ENCODE assay signal across 8 cellular contexts in the genomic region with DNA sequence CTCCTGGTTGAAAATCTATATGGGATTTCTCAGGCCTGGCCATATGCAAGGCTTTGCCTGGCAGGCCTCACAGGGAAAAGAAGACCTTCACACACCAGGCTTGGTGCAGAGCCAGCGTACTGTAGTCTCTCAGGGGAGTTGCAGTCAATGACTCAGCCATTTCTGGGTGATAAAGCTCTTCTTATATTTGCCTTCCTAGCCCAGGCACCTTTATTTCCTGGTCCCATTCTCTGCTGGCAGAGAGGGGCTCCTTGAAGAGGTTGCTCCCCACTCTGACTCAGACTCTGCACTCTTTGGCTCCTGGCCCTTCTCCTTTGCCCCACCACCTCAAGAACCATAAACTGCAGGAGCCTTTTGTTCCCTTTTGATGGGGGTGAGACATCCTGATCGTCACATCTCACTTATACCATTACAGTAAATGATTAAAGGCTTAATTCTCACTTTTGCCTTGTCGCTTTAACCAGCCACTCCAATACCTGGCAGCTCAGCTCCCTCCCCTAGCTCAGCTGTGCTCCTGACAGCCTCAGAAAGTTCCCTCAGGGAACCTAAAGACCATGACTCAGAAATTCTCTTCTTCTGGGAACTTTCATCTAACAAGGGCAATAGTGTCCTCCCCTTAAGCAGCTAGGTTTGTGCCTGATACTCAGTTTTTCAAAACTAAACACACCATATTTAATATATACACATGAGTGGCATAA.
DNase-seq lines count a peak whose midpoint lies in the region; ATAC-seq, FAIRE-seq and TF ChIP-seq lines count a peak whose summit lies in the region.
"Not testable (repeated sequence)": the region's sequence is repeated elsewhere in the genome, so short reads cannot be mapped to it uniquely, and the experiment has no call there.

No MANE protein-coding gene starts in this region.

- H3K27me3 ChIP-seq in HL-60 (ENCODE audit: insufficient read depth, poor library complexity, severe bottlenecking); mammary epithelial cell (ENCODE audit: insufficient read depth, low read length); muscle layer of duodenum (ENCODE audit: low read depth, low read length): not testable (repeated sequence)

- not testable (repeated sequence) for H4K20me1 ChIP-seq in mammary epithelial cell (ENCODE audit: insufficient read depth, low read length)

- H3K4me3 ChIP-seq in HL-60 (replicated peaks; ENCODE audit: insufficient read depth, low read length); mammary epithelial cell (replicated peaks in 1 of 3; ENCODE audit: insufficient read depth in 1 of 3, low read depth in 2 of 3, low read length in 3 of 3); muscle layer of duodenum (ENCODE audit: low read depth in 1 of 2, low read length in 2 of 2): not testable (repeated sequence)

- peaks cover 22% of the 10 kb centered on the region for H3K4me1 ChIP-seq in mammary epithelial cell (ENCODE audit: insufficient read depth, low read length)
- not testable (repeated sequence) for H3K4me1 ChIP-seq in muscle layer of duodenum (ENCODE audit: control insufficient read depth in 1 of 2, insufficient read depth in 2 of 2, low read length in 2 of 2)

- not testable (repeated sequence) for H3K36me3 ChIP-seq in mammary epithelial cell (ENCODE audit: insufficient read depth, low read length); muscle layer of duodenum (ENCODE audit: control insufficient read depth in 1 of 2, insufficient read depth in 2 of 2, low read length in 2 of 2)

- H3K4me2 ChIP-seq in mammary epithelial cell (ENCODE audit: insufficient read depth, low read depth, low read length): peak overlapping the region; percentile 22

- peak; percentile 23 to 79 for ATAC-seq in left cardiac atrium

- not testable (repeated sequence) for H3K9ac ChIP-seq in mammary epithelial cell (ENCODE audit: insufficient read depth, low read length)

- peak overlapping the region; percentile 72 for H3K27ac ChIP-seq in HL-60 (replicated peaks)
- peak overlapping the region; percentile 22 for H3K27ac ChIP-seq in mammary epithelial cell (ENCODE audit: insufficient read depth, low read depth, low read length)
- H3K27ac ChIP-seq in muscle layer of duodenum (ENCODE audit: low read length): peak overlapping the region; percentile 16

- BruUV-seq in mammary epithelial cell (replicated peaks; lab: Mats Ljungman, UMichigan): not testable (repeated sequence)

- not testable (repeated sequence) for TF ChIP-seq CTCF in HL-60 (IDR thresholded peaks at IDR 0.05; ENCODE audit: insufficient read depth, low read length); mammary epithelial cell (conservative IDR thresholded peaks at IDR 0.05 in 1 of 2, IDR thresholded peaks at IDR 0.05 in 1 of 2; ENCODE audit: extremely low read depth in 1 of 2, insufficient read depth in 1 of 2, low read depth in 1 of 2, low read length in 2 of 2)

- intact Hi-C loops in mammary epithelial cell (cut with micrococcal nuclease); left cardiac atrium (cut with DNase I): not testable (repeated sequence)

- CTCF ChIA-PET in mammary epithelial cell (lab: Charles Lee; ENCODE audit: low non-redundant PET): not testable (repeated sequence)

- dilution Hi-C loops in mammary epithelial cell (cut with HindIII; ENCODE audit: low sequenced_read_pairs): not testable (repeated sequence)

- DNase-seq in DMS153 treated with DMSO at 0.1 percent for 48 hours (lab: John Stamatoyannopoulos, UW; ENCODE audit: unreplicated experiment) (peak; percentile 58), HL-60 (ENCODE audit: low read depth in 1 of 2, low spot score in 1 of 2) (peak in 1 of 2 experiments; percentile 61), NCI-H2107 treated with DMSO at 0.1 percent for 48 hours (lab: John Stamatoyannopoulos, UW; ENCODE audit: unreplicated experiment) (peak; percentile 61), SK-MEL-5 (ENCODE audit: low read depth, low spot score) (peak; percentile 95), mammary epithelial cell (peak; percentile 73), urothelium cell line (ENCODE audit: low spot score) (peak; percentile 49)
- DNase-seq in left cardiac atrium: not testable (repeated sequence)

- in situ Hi-C loops in SK-MEL-5 (cut with HindIII; ENCODE audit: low pct_unique_long_range_greater_than_20kb, low sequenced_read_pairs); mammary epithelial cell (cut with MboI; ENCODE audit: low sequenced_read_pairs in 2 of 2): not testable (repeated sequence)

- FAIRE-seq in urothelium cell line (lab: Jason Lieb, UNC): peak; percentile 30

- H3K9me3 ChIP-seq in mammary epithelial cell (replicated peaks; ENCODE audit: insufficient read depth, low read length); muscle layer of duodenum (ENCODE audit: control insufficient read depth in 1 of 2, low read length in 2 of 2): not testable (repeated sequence)

- WGBS in mammary epithelial cell (ENCODE audit: low coverage, missing lambda C conversion rate): 59% methylated on average over 3 of the region's 3 CpGs

- not testable (repeated sequence) for H3K79me2 ChIP-seq in mammary epithelial cell (ENCODE audit: insufficient read depth, low read length)

- peak overlapping the region; percentile 53 for H2AFZ ChIP-seq in mammary epithelial cell (ENCODE audit: low read depth, low read length)

Comparison
In these comparisons a context has a peak if more than half of its experiments do, and no peak if none do; other contexts are left out.
1. H3K27ac ChIP-seq: peak in every context shown above with its lines; median percentile 72 in HL-60; 22 in mammary epithelial cell; 16 in muscle layer of duodenum.